ENCODE assay signal across 27 cellular contexts in the genomic region with DNA sequence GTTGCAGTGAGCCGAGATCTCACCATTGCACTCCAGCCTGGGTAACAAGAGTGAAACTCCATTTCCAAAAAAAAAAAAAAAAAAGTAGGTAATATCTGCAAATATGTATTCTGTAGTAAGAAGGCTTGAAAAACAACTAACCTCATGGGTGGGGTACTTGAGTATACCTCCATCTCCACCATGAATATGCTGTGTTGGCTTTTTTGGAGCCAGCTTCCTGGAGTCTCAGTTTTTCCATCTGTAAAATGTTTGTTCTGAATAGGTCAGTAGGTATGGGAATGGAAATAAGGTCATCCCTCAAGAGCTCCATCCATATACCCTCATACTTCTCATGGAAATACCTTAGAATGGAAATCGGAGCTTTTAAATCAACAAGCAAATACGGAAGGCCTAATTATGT.
"Had no signal": no experiment of that assay in that cellular context is flagged by ENCODE, and none has a peak within 500 bp of the region (broad histone marks: within the 10 kb centered on the region; RNA-seq: fewer than 3 reads in every experiment).

No MANE protein-coding gene starts in this region.

- H3K4me1 ChIP-seq: stomach, suprapubic skin, testis, thyroid gland, tibial nerve, transverse colon, upper lobe of left lung, upper lobe of right lung, uterus, vagina had no signal

- H3K36me3 ChIP-seq: stomach, suprapubic skin, thoracic aorta, thyroid gland, tibial artery, tibial nerve, transverse colon, upper lobe of left lung, upper lobe of right lung, uterus, vagina had no signal

- H3K9me3 ChIP-seq: stomach, suprapubic skin, testis, thoracic aorta, thyroid gland, tibial artery, tibial nerve, transverse colon, upper lobe of left lung, upper lobe of right lung, uterus, vagina had no signal

- DNase-seq: stimulated activated CD4-positive, alpha-beta T cell treated with anti-CD3 and anti-CD28 coated beads, Interleukin-2, amount 100 ng/mL, for 48 hours; stimulated activated CD4-positive, alpha-beta T cell treated with anti-CD3 and anti-CD28 coated beads, Interleukin-4, amount 100 ng/mL, for 1 hour; stimulated activated CD4-positive, alpha-beta T cell treated with anti-CD3 and anti-CD28 coated beads, Interleukin-4, amount 100 ng/mL, for 24 hours; stimulated activated CD4-positive, alpha-beta T cell treated with anti-CD3 and anti-CD28 coated beads, Interleukin-4, amount 100 ng/mL, for 4 hours; stimulated activated CD8-positive, alpha-beta memory T cell treated with anti-CD3 and anti-CD28 coated beads, Interleukin-4, amount 100 ng/mL, for 48 hours; stimulated activated naive B cell treated with anti-CD40 and anti-IgM and Interleukin-4, amounts not matched to agents 10 μg/mL and 1 μg/mL and 100 μg/mL, for 72 hours; stimulated activated naive CD4-positive, alpha-beta T cell; stimulated activated naive CD4-positive, alpha-beta T cell treated with Interleukin-2 at 50 U/mL for 16 hours; stimulated activated naive CD8-positive, alpha-beta T cell treated with anti-CD3 and anti-CD28 coated beads, Interleukin-15, amount 100 ng/mL, for 72 hours; stimulated activated naive CD8-positive, alpha-beta T cell treated with anti-CD3 and anti-CD28 coated beads, Interleukin-15, Interleukin-2, amounts not matched to agents 100 U/mL and 50 U/mL, for 24 hours; stomach; substantia nigra; testis; thyroid gland; tibial artery; transverse colon; trophoblast cell; upper lobe of left lung; upper lobe of right lung; uterus had no signal

- ATAC-seq: stimulated activated effector memory CD8-positive, alpha-beta T cell treated with anti-CD3 and anti-CD28 coated beads, Interleukin-12 subunit alpha, Interleukin-12 subunit beta, amount 100 ng/mL, for 72 hours; stimulated activated memory B cell treated with anti-CD40 and anti-IgM and Interleukin-4, amounts not matched to agents 10 μg/mL and 1 μg/mL and 100 μg/mL, for 72 hours; stimulated activated naive B cell treated with anti-CD40 and anti-IgM and Interleukin-4, amounts not matched to agents 10 μg/mL and 1 μg/mL and 100 μg/mL, for 72 hours; stimulated activated naive CD8-positive, alpha-beta T cell treated with anti-CD3 and anti-CD28 coated beads, Interleukin-15, amount 100 ng/mL, for 72 hours; stimulated activated naive CD8-positive, alpha-beta T cell treated with anti-CD3 and anti-CD28 coated beads, Interleukin-15, Interleukin-2, amounts not matched to agents 100 U/mL and 50 U/mL, for 24 hours; upper lobe of right lung had no signal

- H3K27ac ChIP-seq: stomach, suprapubic skin, testis, thoracic aorta, thyroid gland, tibial artery, tibial nerve, transverse colon, upper lobe of left lung, upper lobe of right lung, uterus, vagina had no signal

- H3K4me3 ChIP-seq: stomach, suprapubic skin, testis, thoracic aorta, thyroid gland, tibial artery, tibial nerve, transverse colon, upper lobe of left lung, upper lobe of right lung, uterus, vagina had no signal

- FAIRE-seq: urothelium cell line had no signal

- H3K27me3 ChIP-seq: stomach, suprapubic skin, testis, thyroid gland, tibial artery, tibial nerve, transverse colon, upper lobe of left lung, upper lobe of right lung, uterus, vagina had no signal
